Comparison of ENCODE assay signal across 9 cellular contexts in the genomic region with DNA sequence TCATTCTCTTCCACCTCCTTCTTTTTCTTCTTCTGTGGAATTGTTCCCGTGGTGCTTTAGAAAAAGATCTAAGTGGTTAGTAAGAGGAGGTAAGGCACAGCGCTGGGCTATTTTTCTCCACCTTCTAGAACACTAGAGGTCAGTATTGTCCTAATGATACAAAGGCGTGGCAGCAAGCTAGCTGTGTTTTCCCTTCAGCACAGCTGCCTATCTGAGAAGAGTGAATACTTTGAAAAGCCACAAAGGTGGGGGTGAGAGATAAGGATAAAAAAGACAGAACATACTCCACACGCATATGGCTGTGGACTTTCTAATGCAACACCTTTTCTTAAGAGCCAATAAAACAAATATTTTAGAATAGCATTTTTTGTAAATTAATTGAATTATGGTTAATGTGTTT. TPM values are rescaled to one million over a fixed set of nuclear protein-coding genes. Genes with fewer than 3 reads are reported as not detected.
DNase-seq lines count a peak whose midpoint lies in the region; ATAC-seq and TF ChIP-seq lines count a peak whose summit lies in the region.
"Had no signal": no experiment of that assay in that cellular context is flagged by ENCODE, and none has a peak within 500 bp of the region (broad histone marks: within the 10 kb centered on the region; RNA-seq: fewer than 3 reads in every experiment).

No MANE protein-coding gene starts in this region.

- H3K4me2 ChIP-seq in mammary epithelial cell (ENCODE audit: insufficient read depth, low read depth, low read length) = no peak overlapping the region

- H3K36me3 Mint-ChIP-seq in activated naive CD4-positive, alpha-beta T cell treated with anti-CD3 and anti-CD28 coated beads, Interleukin-2, amount 10 ng/mL, durations not matched to agents 7 days and 5 days = no peaks in the 10 kb centered on the region

- H3K27ac ChIP-seq in mammary epithelial cell (ENCODE audit: insufficient read depth, low read depth, low read length) (no peak overlapping the region), right lobe of liver (no peak overlapping the region)

- no peaks in the 10 kb centered on the region for H3K4me1 ChIP-seq in mammary epithelial cell (ENCODE audit: insufficient read depth, low read length)
- H3K4me1 ChIP-seq in right lobe of liver = peaks cover 0 to 3% (median 0%) of the 10 kb centered on the region in 4 donors

- no peak overlapping the region for H3K4me3 Mint-ChIP-seq in activated naive CD4-positive, alpha-beta T cell treated with anti-CD3 and anti-CD28 coated beads, Interleukin-2, amount 10 ng/mL, durations not matched to agents 7 days and 5 days

- H3K27me3 Mint-ChIP-seq in activated naive CD4-positive, alpha-beta T cell treated with anti-CD3 and anti-CD28 coated beads, Interleukin-2, amount 10 ng/mL, durations not matched to agents 7 days and 5 days = peaks cover 22% of the 10 kb centered on the region

- in situ Hi-C loops in mammary epithelial cell (cut with MboI; ENCODE audit: low sequenced_read_pairs in 2 of 2) = no loop called here

- no peaks in the 10 kb centered on the region for H3K9me3 ChIP-seq in mammary epithelial cell (replicated peaks; ENCODE audit: insufficient read depth, low read length)
- H3K9me3 ChIP-seq in right lobe of liver = no peaks in the 10 kb centered on the region

- DNase-seq in DMS53 (lab: John Stamatoyannopoulos, UW) (peak; percentile 91), HUDEP-2 (lab: John Stamatoyannopoulos, UW; ENCODE audit: unreplicated experiment in 76 of 76) (peak in 53 of 76 experiments; percentile 0 to 84 (median 38)), NCI-H774 (lab: John Stamatoyannopoulos, UW) (peak; percentile 75), mammary epithelial cell (peak; percentile 24), right lobe of liver (no peak), activated T-cell treated with anti-CD3 and anti-CD28 coated beads for 4 hours (no peak)
- no peak for DNase-seq in activated naive CD4-positive, alpha-beta T cell treated with anti-CD3 and anti-CD28 coated beads, Interleukin-2, amount 10 ng/mL, durations not matched to agents 7 days and 5 days

- no peak overlapping the region for H3K9ac ChIP-seq in mammary epithelial cell (ENCODE audit: insufficient read depth, low read length)

- no peaks in the 10 kb centered on the region for H3K79me2 ChIP-seq in mammary epithelial cell (ENCODE audit: insufficient read depth, low read length)

- peaks cover 7% of the 10 kb centered on the region for H3K27me3 ChIP-seq in mammary epithelial cell (ENCODE audit: insufficient read depth, low read length)
- peaks cover 0 to 20% of the 10 kb centered on the region in 2 donors for H3K27me3 ChIP-seq in right lobe of liver

- ATAC-seq in GM21367 (IDR thresholded peaks at IDR 0.05; ENCODE audit: unreplicated experiment) (peak; percentile 90), right lobe of liver (peak; percentile 87 to 95 (median 90))

- CTCF ChIA-PET in mammary epithelial cell (lab: Charles Lee; ENCODE audit: low non-redundant PET) = no interaction called here
- CTCF ChIA-PET in activated naive CD4-positive, alpha-beta T cell treated with anti-CD3 and anti-CD28 coated beads, Interleukin-2, amount 10 ng/mL, durations not matched to agents 7 days and 5 days (lab: Charles Lee) = no interaction called here

- dilution Hi-C loops in mammary epithelial cell (cut with HindIII; ENCODE audit: low sequenced_read_pairs) = no loop called here

- no peaks in the 10 kb centered on the region for H4K20me1 ChIP-seq in mammary epithelial cell (ENCODE audit: insufficient read depth, low read length)

- no peaks in the 10 kb centered on the region for H3K4me1 Mint-ChIP-seq in activated naive CD4-positive, alpha-beta T cell treated with anti-CD3 and anti-CD28 coated beads, Interleukin-2, amount 10 ng/mL, durations not matched to agents 7 days and 5 days

- H3K4me3 ChIP-seq in mammary epithelial cell (replicated peaks in 1 of 3; ENCODE audit: insufficient read depth in 1 of 3, low read depth in 2 of 3, low read length in 3 of 3) (no peak overlapping the region), right lobe of liver (no peak overlapping the region)

- no peak overlapping the region for H2AFZ ChIP-seq in mammary epithelial cell (ENCODE audit: low read depth, low read length)

- no TSS peak for BruUV-seq in mammary epithelial cell (replicated peaks; lab: Mats Ljungman, UMichigan)

- no peak overlapping the region for H3K27ac Mint-ChIP-seq in activated naive CD4-positive, alpha-beta T cell treated with anti-CD3 and anti-CD28 coated beads, Interleukin-2, amount 10 ng/mL, durations not matched to agents 7 days and 5 days

- H3K36me3 ChIP-seq in mammary epithelial cell (ENCODE audit: insufficient read depth, low read length) (no peaks in the 10 kb centered on the region), right lobe of liver (no peaks in the 10 kb centered on the region)

- WGBS in mammary epithelial cell (ENCODE audit: low coverage, missing lambda C conversion rate) = 0% methylated on average over 4 of the region's 4 CpGs
- 2% methylated on average over 4 of the region's 4 CpGs for WGBS in right lobe of liver (ENCODE audit: insufficient coverage, low coverage, low lambda C conversion rate, missing lambda C conversion rate)

- TF ChIP-seq CTCF in mammary epithelial cell (conservative IDR thresholded peaks at IDR 0.05 in 1 of 2, IDR thresholded peaks at IDR 0.05 in 1 of 2; ENCODE audit: extremely low read depth in 1 of 2, insufficient read depth in 1 of 2, low read depth in 1 of 2, low read length in 2 of 2) = peak; percentile 61 to 68
- TF ChIP-seq CTCF in right lobe of liver (IDR thresholded peaks at IDR 0.05) = peak; percentile 55 to 71 (median 60)

- no peak for TF ChIP-seq POLR2A in right lobe of liver (IDR thresholded peaks at IDR 0.05)

- intact Hi-C loops in mammary epithelial cell (cut with micrococcal nuclease) (no loop called here), right lobe of liver (cut with DNase I) (no loop called here)

- H3K9me3 Mint-ChIP-seq in activated naive CD4-positive, alpha-beta T cell treated with anti-CD3 and anti-CD28 coated beads, Interleukin-2, amount 10 ng/mL, durations not matched to agents 7 days and 5 days = peaks cover 3% of the 10 kb centered on the region

RNA-seq across cellular contexts. Expression of gene CNTNAP5, which starts 2.1 kb away (rescaled TPM):
- not detected for total RNA-seq in mammary epithelial cell
- polyA plus RNA-seq in mammary epithelial cell = not detected
- not detected for polyA minus RNA-seq in mammary epithelial cell
- not detected for total RNA-seq in right lobe of liver
- total RNA-seq: T-helper 1 cell treated with Interleukin-12 subunit alpha and Interleukin-12 subunit beta and Interleukin-4 antibody, amounts not matched to agents 30 ng/mL and 1 ng/mL, for 36 hours had no signal

Comparison
In these comparisons a context has a peak if more than half of its experiments do, and no peak if none do; other contexts are left out.
1. DNase-seq: peak in DMS53 (single experiment), HUDEP-2 (53 of 76), NCI-H774 (single experiment) and mammary epithelial cell (single experiment); none in right lobe of liver (0 of 3), activated T-cell treated with anti-CD3 and anti-CD28 coated beads for 4 hours (single experiment) and activated naive CD4-positive, alpha-beta T cell treated with anti-CD3 and anti-CD28 coated beads, Interleukin-2, amount 10 ng/mL, durations not matched to agents 7 days and 5 days (single experiment).